In genomic region chr21:44837537-44837936, GRCh38 we compare ENCODE assay signal across 17 cellular contexts. TPM values are rescaled to one million over a fixed set of nuclear protein-coding genes. Genes with fewer than 3 reads are reported as not detected.
DNase-seq lines count a peak whose midpoint lies in the region; ATAC-seq, FAIRE-seq and TF ChIP-seq lines count a peak whose summit lies in the region.
"Had no signal": no experiment of that assay in that cellular context is flagged by ENCODE, and none has a peak within 500 bp of the region (broad histone marks: within the 10 kb centered on the region; RNA-seq: fewer than 3 reads in every experiment).

No MANE protein-coding gene starts in this region.

- H2BK120ac ChIP-seq in H1 (replicated peaks; ENCODE audit: low read depth, low read length), result no peak overlapping the region
- no peak overlapping the region for H2BK120ac ChIP-seq in trophoblast cell (ENCODE audit: insufficient read depth, low read length, poor library complexity)

- 90% methylated on average over 8 of the region's 13 CpGs; no CpG with 5 or more reads in 1 of the 2 experiments for WGBS in H1 (ENCODE audit: extremely low coverage in 1 of 2, insufficient coverage in 1 of 2, insufficient read length in 1 of 2, insufficient replicate concordance in 2 of 2, low coverage in 1 of 2, low lambda C conversion rate in 2 of 2, missing lambda C conversion rate in 1 of 2), 2 experiments
- 80% methylated on average over 1 of the region's 13 CpGs for WGBS in trophoblast cell (ENCODE audit: extremely low coverage, insufficient coverage, insufficient read length)

- no peak overlapping the region for H4K12ac ChIP-seq in trophoblast cell (ENCODE audit: low read depth, low read length)

- no peaks in the 10 kb centered on the region for H3F3A ChIP-seq in GM23338 (replicated peaks; ENCODE audit: low read depth)

- H3K79me2 ChIP-seq in GM23338 (replicated peaks; ENCODE audit: insufficient read depth), result no peaks in the 10 kb centered on the region
- no peaks in the 10 kb centered on the region for H3K79me2 ChIP-seq in H1 (ENCODE audit: control insufficient read depth in 1 of 2, insufficient read depth in 2 of 2, low read length in 2 of 2)
- H3K79me2 ChIP-seq in trophoblast cell (ENCODE audit: control insufficient read depth, insufficient read depth, low read length, poor library complexity), result no peaks in the 10 kb centered on the region

- no peak for DNase-seq in GM23338 (ENCODE audit: low spot score)
- peak; percentile 68 for DNase-seq in NCI-H69 (lab: John Stamatoyannopoulos, UW)
- no peak for DNase-seq in H1 (ENCODE audit: low read depth in 1 of 2, low spot score in 2 of 2)
- no peak for DNase-seq in trophoblast cell
- no peak for DNase-seq in NOMO-1 treated with DMSO at 0.1 percent for 48 hours (lab: John Stamatoyannopoulos, UW; ENCODE audit: unreplicated experiment)
- no peak for DNase-seq in stimulated activated CD4-positive, alpha-beta T cell treated with anti-CD3 and anti-CD28 coated beads, Interleukin-4, amount 100 ng/mL, for 4 hours
- DNase-seq in uterus, result no peak
- DNase-seq: C1 segment of cervical spinal cord, DMS153, NCI-H1105 treated with DMSO at 0.1 percent for 48 hours, NCI-H2107, NCI-H345, NCI-H748 treated with DMSO at 0.1 percent for 48 hours, SK-N-SH had no signal

- CTCF ChIA-PET in H1 (lab: Charles Lee; ENCODE audit: partially characterized antibody), result interaction anchor here (0.6 to 1.7 kb wide), 3 partner anchors 10 to 113 kb away, joined by 3 read pairs; no protein-coding TSS in a partner anchor

- H3K18ac ChIP-seq in H1 (ENCODE audit: extremely low read depth, low read length) (no peak overlapping the region), trophoblast cell (ENCODE audit: low read length) (no peak overlapping the region)

- H3K36me3 Mint-ChIP-seq in GM23338 (ENCODE audit: low read depth), result no peaks in the 10 kb centered on the region
- H3K36me3 Mint-ChIP-seq: IgD-negative memory B cell had no signal

- H3K27me3 ChIP-seq in GM23338 (ENCODE audit: insufficient read depth), result no peaks in the 10 kb centered on the region
- no peaks in the 10 kb centered on the region for H3K27me3 ChIP-seq in H1 (replicated peaks in 1 of 4; ENCODE audit: control insufficient read depth in 3 of 4, extremely low read depth in 1 of 4, insufficient read depth in 3 of 4, low read length in 3 of 4)
- H3K27me3 ChIP-seq in trophoblast cell (ENCODE audit: insufficient read depth, low read length), result no peaks in the 10 kb centered on the region
- H3K27me3 ChIP-seq in uterus, result no peaks in the 10 kb centered on the region

- no peak overlapping the region for H3K4ac ChIP-seq in H1 (replicated peaks; ENCODE audit: insufficient read length, low read depth, low read length)
- H3K4ac ChIP-seq in trophoblast cell (ENCODE audit: low read depth, low read length), result no peak overlapping the region

- TF ChIP-seq CTCF in GM23338 (conservative IDR thresholded peaks at IDR 0.05; ENCODE audit: low read depth in 2 of 2) (peak in 1 of 2 experiments; percentile 27; a peak in 2 of 4 replicates), H1 (IDR thresholded peaks at IDR 0.05; ENCODE audit: control extremely low read depth in 1 of 3, insufficient read depth in 1 of 3, low read depth in 1 of 3, low read length in 3 of 3) (peak in 1 of 3 experiments; percentile 6; a peak in 1 of 4 replicates), uterus (IDR thresholded peaks at IDR 0.05) (no peak)

- H2BK20ac ChIP-seq in H1 (ENCODE audit: low read length), result no peak overlapping the region

- H4K91ac ChIP-seq in H1 (replicated peaks; ENCODE audit: insufficient read length, low read length) (no peak overlapping the region), trophoblast cell (ENCODE audit: low read depth, low read length) (no peak overlapping the region)

- H3K14ac ChIP-seq in H1 (ENCODE audit: insufficient read length), result no peak overlapping the region
- no peak overlapping the region for H3K14ac ChIP-seq in trophoblast cell (ENCODE audit: low read length)

- H2BK15ac ChIP-seq in H1 (ENCODE audit: low read length), result no peak overlapping the region

- peaks cover 4% of the 10 kb centered on the region for H3K4me1 Mint-ChIP-seq in GM23338
- H3K4me1 Mint-ChIP-seq: IgD-negative memory B cell had no signal

- H2AK5ac ChIP-seq in H1 (ENCODE audit: low read depth, low read length), result no peak overlapping the region
- peak overlapping the region; percentile 52 for H2AK5ac ChIP-seq in trophoblast cell (ENCODE audit: low read length)

- no peak overlapping the region for H3K27ac ChIP-seq in GM23338 (ENCODE audit: low read depth)
- H3K27ac ChIP-seq in H1 (ENCODE audit: low read depth, low read length), result no peak overlapping the region
- no peak overlapping the region for H3K27ac ChIP-seq in trophoblast cell (ENCODE audit: low read depth, low read length)
- no peak overlapping the region for H3K27ac ChIP-seq in uterus

- H3K23ac ChIP-seq in H1 (ENCODE audit: insufficient read length), result no peak overlapping the region
- no peak overlapping the region for H3K23ac ChIP-seq in trophoblast cell (ENCODE audit: low read length)

- H3K27ac Mint-ChIP-seq in GM23338, result no peak overlapping the region
- H3K27ac Mint-ChIP-seq: IgD-negative memory B cell had no signal

- H3K23me2 ChIP-seq in H1 (ENCODE audit: low read depth, low read length), result no peaks in the 10 kb centered on the region; the same call in 1 of the 2 replicates

- TF ChIP-seq POLR2A in H1 (IDR thresholded peaks at IDR 0.05; ENCODE audit: control extremely low read depth in 1 of 2, low read depth in 2 of 2, low read length in 2 of 2), result no peak
- TF ChIP-seq POLR2A in uterus (IDR thresholded peaks at IDR 0.05), result no peak

- POLR2A ChIA-PET in H1 (lab: Charles Lee; ENCODE audit: partially characterized antibody), result interaction anchor here (2.0 kb wide), 1 partner anchor 10 kb away, joined by 5 read pairs; no protein-coding TSS in a partner anchor

- H3K4me1 ChIP-seq in GM23338 (ENCODE audit: insufficient read depth), result no peaks in the 10 kb centered on the region
- H3K4me1 ChIP-seq in H1 (replicated peaks in 1 of 4; ENCODE audit: control insufficient read depth in 3 of 4, insufficient read depth in 4 of 4, low read length in 3 of 4), result no peaks in the 10 kb centered on the region; a peak in 2 of 7 replicates
- H3K4me1 ChIP-seq in trophoblast cell (ENCODE audit: control insufficient read depth in 1 of 2, insufficient read depth in 2 of 2, low read length in 2 of 2), result peaks cover 5 to 9% of the 10 kb centered on the region in 2 experiments
- no peaks in the 10 kb centered on the region for H3K4me1 ChIP-seq in uterus

- no peak overlapping the region for H3K4me3 Mint-ChIP-seq in GM23338
- H3K4me3 Mint-ChIP-seq: IgD-negative memory B cell had no signal

- no peak for TF ChIP-seq EP300 in H1 (IDR thresholded peaks at IDR 0.05; ENCODE audit: borderline replicate concordance in 1 of 2, low read depth in 2 of 2, low read length in 2 of 2)

- no peak for TF ChIP-seq RAD21 in H1 (IDR thresholded peaks at IDR 0.05 in 1 of 2, conservative IDR thresholded peaks at IDR 0.05 in 1 of 2; ENCODE audit: low read depth in 2 of 2, low read length in 2 of 2)

- H4K8ac ChIP-seq in H1 (ENCODE audit: extremely low read depth, insufficient read depth, low read length), result peak overlapping the region; percentile 57; the same call in 1 of the 2 replicates
- H4K8ac ChIP-seq in trophoblast cell (ENCODE audit: low read depth, low read length), result no peak overlapping the region

- H4K20me1 ChIP-seq in GM23338 (replicated peaks; ENCODE audit: insufficient read depth) (no peaks in the 10 kb centered on the region), H1 (replicated peaks in 1 of 2; ENCODE audit: control insufficient read depth in 1 of 2, insufficient read depth in 2 of 2, low read length in 2 of 2) (no peaks in the 10 kb centered on the region)

- H3K9me3 ChIP-seq in H1 (ENCODE audit: insufficient read depth in 2 of 2, low read depth in 1 of 2, low read length in 1 of 2) (no peaks in the 10 kb centered on the region), trophoblast cell (ENCODE audit: insufficient read depth, low read depth, low read length) (no peaks in the 10 kb centered on the region), uterus (no peaks in the 10 kb centered on the region)
- H3K9me3 ChIP-seq: SK-N-SH had no signal

- H2BK12ac ChIP-seq in H1 (ENCODE audit: low read depth, low read length), result no peak overlapping the region
- no peak overlapping the region for H2BK12ac ChIP-seq in trophoblast cell (ENCODE audit: low read length)

- H3K4me3 ChIP-seq in GM23338 (no peak overlapping the region), H1 (ENCODE audit: extremely low read depth in 1 of 4, insufficient read depth in 2 of 4, low read depth in 3 of 4, low read length in 4 of 4) (no peak overlapping the region), trophoblast cell (ENCODE audit: low read depth, low read length) (no peak overlapping the region), uterus (no peak overlapping the region)

- peak; percentile 73 for ATAC-seq in GM23338

- peaks cover 6% of the 10 kb centered on the region for H3K27me3 Mint-ChIP-seq in GM23338 (ENCODE audit: insufficient read depth, low read depth, poor library complexity)

- intact Hi-C loops in uterus (cut with DNase I; ENCODE audit: low total_unique reads), result no loop called here

- H3K4me2 ChIP-seq in GM23338, result no peak overlapping the region
- no peak overlapping the region for H3K4me2 ChIP-seq in H1 (ENCODE audit: insufficient read depth in 1 of 2, low read depth in 2 of 2, low read length in 2 of 2)
- H3K4me2 ChIP-seq in trophoblast cell (ENCODE audit: low read length), result no peak overlapping the region
- H3K4me2 ChIP-seq: SK-N-SH had no signal

- H3K56ac ChIP-seq in H1 (replicated peaks; ENCODE audit: insufficient read length, low read depth, low read length), result no peak overlapping the region

- no peak overlapping the region for H4K5ac ChIP-seq in H1 (ENCODE audit: insufficient read length, low read depth, low read length)

- H3K36me3 ChIP-seq in GM23338 (ENCODE audit: insufficient read depth) (no peaks in the 10 kb centered on the region), H1 (ENCODE audit: control insufficient read depth in 2 of 4, insufficient read depth in 4 of 4, low read length in 3 of 4) (no peaks in the 10 kb centered on the region; a peak in 1 of 8 replicates), trophoblast cell (ENCODE audit: control insufficient read depth in 1 of 2, insufficient read depth in 2 of 2, low read length in 2 of 2) (no peaks in the 10 kb centered on the region), uterus (no peaks in the 10 kb centered on the region)

- peak overlapping the region; percentile 38; the same call in 1 of the 2 replicates for H2AFZ ChIP-seq in GM23338
- H2AFZ ChIP-seq in H1 (ENCODE audit: low read length), result no peak overlapping the region
- H2AFZ ChIP-seq in trophoblast cell (ENCODE audit: insufficient read depth, low read length, poor library complexity), result no peak overlapping the region

- no peaks in the 10 kb centered on the region for H3K9me2 ChIP-seq in GM23338 (ENCODE audit: insufficient read depth)
- H3K9me2 ChIP-seq: SK-N-SH had no signal

- H3K9ac ChIP-seq in H1 (replicated peaks in 1 of 4; ENCODE audit: extremely low read depth in 1 of 4, low read depth in 3 of 4, low read length in 3 of 4) (no peak overlapping the region), trophoblast cell (ENCODE audit: low read length) (no peak overlapping the region)
- H3K9ac ChIP-seq: SK-N-SH had no signal

- no peaks in the 10 kb centered on the region for H3K9me3 Mint-ChIP-seq in GM23338
- H3K9me3 Mint-ChIP-seq: IgD-negative memory B cell had no signal

- FAIRE-seq in H1 (lab: Jason Lieb, UNC), result no peak
- FAIRE-seq: GM12892, H54 had no signal

- H2BK5ac ChIP-seq in H1 (ENCODE audit: low read depth, low read length) (no peak overlapping the region), trophoblast cell (ENCODE audit: low read depth, low read length, poor library complexity) (no peak overlapping the region)

- H3K79me1 ChIP-seq in H1 (ENCODE audit: low read depth, low read length), result no peaks in the 10 kb centered on the region
- H3K79me1 ChIP-seq in trophoblast cell (ENCODE audit: low read length), result no peaks in the 10 kb centered on the region

RNA-seq across cellular contexts. Expression of gene SUMO3, which starts 19.7 kb away (rescaled TPM):
- 91.9 and 103 TPM in 2 replicates for total RNA-seq in GM23338 (2014; rRNA removed; shearing (Covaris generic))
- 90.6 and 90.8 TPM in 2 replicates for polyA plus RNA-seq in GM23338 (2016; fragmentation: Nextera tagmentation; extraction: Ambion mirVana)
- 95.0 and 96.8 TPM in 2 replicates for total RNA-seq in H1 (2021; fragmentation: NEBNext Ultra II Directional; extraction: Animal tissue kit (Norgen Biotek cat#: 25700))
- 97.8 and 101 TPM in 2 replicates for polyA plus RNA-seq in H1 (2011; rRNA removed)
- 105 TPM for polyA plus RNA-seq in H1 (2011; cell fraction: cytosol; rRNA removed)
- polyA plus RNA-seq in H1 (2011; cell fraction: nucleus; rRNA removed), result 35.1 TPM
- polyA plus RNA-seq in H1 (2012, experiment 1 of 2), result 88.6 to 98.6 TPM (median 95.5 TPM) in 4 replicates
- polyA plus RNA-seq in H1 (2012, experiment 2 of 2), result 117 TPM
- polyA plus RNA-seq in H1 (2013, experiment 1 of 2), result 98.6 TPM
- 104 TPM for polyA plus RNA-seq in H1 (2013, experiment 2 of 2)
- polyA minus RNA-seq in H1 (2011; rRNA and poly(A)+ RNA removed), result 47.9 and 48.2 TPM in 2 replicates
- polyA minus RNA-seq in H1 (2011; cell fraction: cytosol; rRNA and poly(A)+ RNA removed), result 49.1 TPM
- polyA minus RNA-seq in H1 (2011; cell fraction: nucleus; rRNA and poly(A)+ RNA removed), result 39.7 TPM
- polyA plus RNA-seq in trophoblast cell (2013), result 92.0 and 98.8 TPM in 2 replicates
- 10 to 100 TPM; 62.6 to 88.4 (median 67.4) TPM for total RNA-seq in uterus

RNA-seq across cellular contexts. Expression of gene UBE2G2, which starts 35.9 kb away (rescaled TPM):
- 100 and 112 TPM in 2 replicates for total RNA-seq in GM23338 (2014; rRNA removed; shearing (Covaris generic))
- 55.0 and 66.4 TPM in 2 replicates for polyA plus RNA-seq in GM23338 (2016; fragmentation: Nextera tagmentation; extraction: Ambion mirVana)
- 93.0 and 101 TPM in 2 replicates for total RNA-seq in H1 (2021; fragmentation: NEBNext Ultra II Directional; extraction: Animal tissue kit (Norgen Biotek cat#: 25700))
- polyA plus RNA-seq in H1 (2011; rRNA removed), result 96.3 and 145 TPM in 2 replicates
- 155 TPM for polyA plus RNA-seq in H1 (2011; cell fraction: cytosol; rRNA removed)
- 199 TPM for polyA plus RNA-seq in H1 (2011; cell fraction: nucleus; rRNA removed)
- polyA plus RNA-seq in H1 (2012, experiment 1 of 2), result 118 to 169 TPM (median 137 TPM) in 4 replicates
- 37.9 TPM for polyA plus RNA-seq in H1 (2012, experiment 2 of 2)
- 64.7 TPM for polyA plus RNA-seq in H1 (2013, experiment 1 of 2)
- polyA plus RNA-seq in H1 (2013, experiment 2 of 2), result 58.9 TPM
- 140 and 150 TPM in 2 replicates for polyA minus RNA-seq in H1 (2011; rRNA and poly(A)+ RNA removed)
- polyA minus RNA-seq in H1 (2011; cell fraction: cytosol; rRNA and poly(A)+ RNA removed), result 77.9 TPM
- 82.5 TPM for polyA minus RNA-seq in H1 (2011; cell fraction: nucleus; rRNA and poly(A)+ RNA removed)
- 31.5 and 32.1 TPM in 2 replicates for polyA plus RNA-seq in trophoblast cell (2013)
- 10 to 100 TPM; 38.4 to 75.1 (median 67.4) TPM for total RNA-seq in uterus

RNA-seq across cellular contexts. Expression of gene PTTG1IP, which starts 36.0 kb away (rescaled TPM):
- 168 and 172 TPM in 2 replicates for total RNA-seq in GM23338 (2014; rRNA removed; shearing (Covaris generic))
- polyA plus RNA-seq in GM23338 (2016; fragmentation: Nextera tagmentation; extraction: Ambion mirVana), result 96.0 and 99.9 TPM in 2 replicates
- 124 and 130 TPM in 2 replicates for total RNA-seq in H1 (2021; fragmentation: NEBNext Ultra II Directional; extraction: Animal tissue kit (Norgen Biotek cat#: 25700))
- 88.9 and 90.8 TPM in 2 replicates for polyA plus RNA-seq in H1 (2011; rRNA removed)
- polyA plus RNA-seq in H1 (2011; cell fraction: cytosol; rRNA removed), result 98.5 TPM
- polyA plus RNA-seq in H1 (2011; cell fraction: nucleus; rRNA removed), result 76.0 TPM
- 76.4 to 95.3 TPM (median 87.0 TPM) in 4 replicates for polyA plus RNA-seq in H1 (2012, experiment 1 of 2)
- polyA plus RNA-seq in H1 (2012, experiment 2 of 2), result 117 TPM
- 140 TPM for polyA plus RNA-seq in H1 (2013, experiment 1 of 2)
- 172 TPM for polyA plus RNA-seq in H1 (2013, experiment 2 of 2)
- polyA minus RNA-seq in H1 (2011; rRNA and poly(A)+ RNA removed), result 63.7 and 69.2 TPM in 2 replicates
- 110 TPM for polyA minus RNA-seq in H1 (2011; cell fraction: cytosol; rRNA and poly(A)+ RNA removed)
- 39.1 TPM for polyA minus RNA-seq in H1 (2011; cell fraction: nucleus; rRNA and poly(A)+ RNA removed)
- 258 and 262 TPM in 2 replicates for polyA plus RNA-seq in trophoblast cell (2013)
- total RNA-seq in uterus, result 100 to 1,000 TPM; 108 to 202 (median 146) TPM
